Comparison of ENCODE assay signal across 1 cellular context in the genomic region with DNA sequence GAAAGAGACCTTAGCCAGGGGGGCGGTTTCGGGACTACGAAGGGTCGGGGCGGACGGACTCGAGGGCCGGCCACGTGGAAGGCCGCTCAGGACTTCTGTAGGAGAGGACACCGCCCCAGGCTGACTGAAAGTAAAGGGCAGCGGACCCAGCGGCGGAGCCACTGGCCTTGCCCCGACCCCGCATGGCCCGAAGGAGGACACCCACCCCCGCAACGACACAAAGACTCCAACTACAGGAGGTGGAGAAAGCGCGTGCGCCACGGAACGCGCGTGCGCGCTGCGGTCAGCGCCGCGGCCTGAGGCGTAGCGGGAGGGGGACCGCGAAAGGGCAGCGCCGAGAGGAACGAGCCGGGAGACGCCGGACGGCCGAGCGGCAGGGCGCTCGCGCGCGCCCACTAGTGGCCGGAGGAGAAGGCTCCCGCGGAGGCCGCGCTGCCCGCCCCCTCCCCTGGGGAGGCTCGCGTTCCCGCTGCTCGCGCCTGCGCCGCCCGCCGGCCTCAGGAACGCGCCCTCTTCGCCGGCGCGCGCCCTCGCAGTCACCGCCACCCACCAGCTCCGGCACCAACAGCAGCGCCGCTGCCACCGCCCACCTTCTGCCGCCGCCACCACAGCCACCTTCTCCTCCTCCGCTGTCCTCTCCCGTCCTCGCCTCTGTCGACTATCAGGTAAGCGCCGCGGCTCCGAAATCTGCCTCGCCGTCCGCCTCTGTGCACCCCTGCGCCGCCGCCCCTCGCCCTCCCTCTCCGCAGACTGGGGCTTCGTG.
A peak's percentile ranks its signal among the peaks of the same experiment; 100 is the strongest.
TF ChIP-seq lines count a peak whose summit lies in the region.

A gene (plus strand): TSS at position 533 of the 763 bp plus-strand sequence. CDS start 67,784 bp downstream, outside the sequence.

TF ChIP-seq in HepG2, 621 proteins besides CTCF, POLR2A, EP300 and RAD21 (continued from another document and continues in another):
- TF ChIP-seq, protein P1, sequence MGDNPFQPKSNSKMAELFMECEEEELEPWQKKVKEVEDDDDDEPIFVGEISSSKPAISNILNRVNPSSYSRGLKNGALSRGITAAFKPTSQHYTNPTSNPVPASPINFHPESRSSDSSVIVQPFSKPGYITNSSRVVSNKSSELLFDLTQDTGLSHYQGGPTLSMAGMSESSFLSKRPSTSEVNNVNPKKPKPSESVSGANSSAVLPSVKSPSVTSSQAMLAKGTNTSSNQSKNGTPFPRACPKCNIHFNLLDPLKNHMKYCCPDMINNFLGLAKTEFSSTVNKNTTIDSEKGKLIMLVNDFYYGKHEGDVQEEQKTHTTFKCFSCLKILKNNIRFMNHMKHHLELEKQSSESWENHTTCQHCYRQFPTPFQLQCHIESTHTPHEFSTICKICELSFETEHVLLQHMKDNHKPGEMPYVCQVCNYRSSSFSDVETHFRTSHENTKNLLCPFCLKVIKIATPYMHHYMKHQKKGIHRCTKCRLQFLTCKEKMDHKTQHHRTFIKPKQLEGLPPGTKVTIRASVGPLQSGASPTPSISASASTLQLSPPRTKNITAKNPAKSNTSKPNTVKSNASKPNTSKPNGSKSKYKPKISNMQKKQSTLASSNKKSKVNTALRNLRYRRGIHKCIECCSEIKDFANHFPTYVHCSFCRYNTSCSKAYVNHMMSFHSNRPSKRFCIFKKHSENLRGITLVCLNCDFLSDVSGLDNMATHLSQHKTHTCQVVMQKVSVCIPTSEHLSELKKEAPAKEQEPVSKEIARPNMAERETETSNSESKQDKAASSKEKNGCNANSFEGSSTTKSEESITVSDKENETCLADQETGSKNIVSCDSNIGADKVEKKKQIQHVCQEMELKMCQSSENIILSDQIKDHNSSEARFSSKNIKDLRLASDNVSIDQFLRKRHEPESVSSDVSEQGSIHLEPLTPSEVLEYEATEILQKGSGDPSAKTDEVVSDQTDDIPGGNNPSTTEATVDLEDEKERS (CRISPR knock-in tag; IDR thresholded peaks at IDR 0.05): no peak
- TF ChIP-seq, protein P2, sequence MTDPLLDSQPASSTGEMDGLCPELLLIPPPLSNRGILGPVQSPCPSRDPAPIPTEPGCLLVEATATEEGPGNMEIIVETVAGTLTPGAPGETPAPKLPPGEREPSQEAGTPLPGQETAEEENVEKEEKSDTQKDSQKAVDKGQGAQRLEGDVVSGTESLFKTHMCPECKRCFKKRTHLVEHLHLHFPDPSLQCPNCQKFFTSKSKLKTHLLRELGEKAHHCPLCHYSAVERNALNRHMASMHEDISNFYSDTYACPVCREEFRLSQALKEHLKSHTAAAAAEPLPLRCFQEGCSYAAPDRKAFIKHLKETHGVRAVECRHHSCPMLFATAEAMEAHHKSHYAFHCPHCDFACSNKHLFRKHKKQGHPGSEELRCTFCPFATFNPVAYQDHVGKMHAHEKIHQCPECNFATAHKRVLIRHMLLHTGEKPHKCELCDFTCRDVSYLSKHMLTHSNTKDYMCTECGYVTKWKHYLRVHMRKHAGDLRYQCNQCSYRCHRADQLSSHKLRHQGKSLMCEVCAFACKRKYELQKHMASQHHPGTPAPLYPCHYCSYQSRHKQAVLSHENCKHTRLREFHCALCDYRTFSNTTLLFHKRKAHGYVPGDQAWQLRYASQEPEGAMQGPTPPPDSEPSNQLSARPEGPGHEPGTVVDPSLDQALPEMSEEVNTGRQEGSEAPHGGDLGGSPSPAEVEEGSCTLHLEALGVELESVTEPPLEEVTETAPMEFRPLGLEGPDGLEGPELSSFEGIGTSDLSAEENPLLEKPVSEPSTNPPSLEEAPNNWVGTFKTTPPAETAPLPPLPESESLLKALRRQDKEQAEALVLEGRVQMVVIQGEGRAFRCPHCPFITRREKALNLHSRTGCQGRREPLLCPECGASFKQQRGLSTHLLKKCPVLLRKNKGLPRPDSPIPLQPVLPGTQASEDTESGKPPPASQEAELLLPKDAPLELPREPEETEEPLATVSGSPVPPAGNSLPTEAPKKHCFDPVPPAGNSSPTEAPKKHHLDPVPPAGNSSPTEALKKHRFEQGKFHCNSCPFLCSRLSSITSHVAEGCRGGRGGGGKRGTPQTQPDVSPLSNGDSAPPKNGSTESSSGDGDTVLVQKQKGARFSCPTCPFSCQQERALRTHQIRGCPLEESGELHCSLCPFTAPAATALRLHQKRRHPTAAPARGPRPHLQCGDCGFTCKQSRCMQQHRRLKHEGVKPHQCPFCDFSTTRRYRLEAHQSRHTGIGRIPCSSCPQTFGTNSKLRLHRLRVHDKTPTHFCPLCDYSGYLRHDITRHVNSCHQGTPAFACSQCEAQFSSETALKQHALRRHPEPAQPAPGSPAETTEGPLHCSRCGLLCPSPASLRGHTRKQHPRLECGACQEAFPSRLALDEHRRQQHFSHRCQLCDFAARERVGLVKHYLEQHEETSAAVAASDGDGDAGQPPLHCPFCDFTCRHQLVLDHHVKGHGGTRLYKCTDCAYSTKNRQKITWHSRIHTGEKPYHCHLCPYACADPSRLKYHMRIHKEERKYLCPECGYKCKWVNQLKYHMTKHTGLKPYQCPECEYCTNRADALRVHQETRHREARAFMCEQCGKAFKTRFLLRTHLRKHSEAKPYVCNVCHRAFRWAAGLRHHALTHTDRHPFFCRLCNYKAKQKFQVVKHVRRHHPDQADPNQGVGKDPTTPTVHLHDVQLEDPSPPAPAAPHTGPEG (CRISPR knock-in tag; IDR thresholded peaks at IDR 0.05): peak; percentile 78
- peak; percentile 95 for TF ChIP-seq ZIK1 (CRISPR knock-in tag; IDR thresholded peaks at IDR 0.05; ENCODE audit: borderline replicate concordance, low read depth)
- no peak for TF ChIP-seq ZNF460 (CRISPR knock-in tag; IDR thresholded peaks at IDR 0.05; ENCODE audit: borderline replicate concordance)
- TF ChIP-seq ZNF749 (CRISPR knock-in tag; IDR thresholded peaks at IDR 0.05; ENCODE audit: borderline replicate concordance): peak; percentile 81; the same call in 1 of the 2 replicates
- no peak for TF ChIP-seq SNAPC2 (CRISPR knock-in tag; IDR thresholded peaks at IDR 0.05)
- TF ChIP-seq RAD51 (IDR thresholded peaks at IDR 0.05; ENCODE audit: borderline replicate concordance): no peak
- TF ChIP-seq TP53 (CRISPR knock-in tag; conservative IDR thresholded peaks at IDR 0.05): no peak
- TF ChIP-seq, protein P3, sequence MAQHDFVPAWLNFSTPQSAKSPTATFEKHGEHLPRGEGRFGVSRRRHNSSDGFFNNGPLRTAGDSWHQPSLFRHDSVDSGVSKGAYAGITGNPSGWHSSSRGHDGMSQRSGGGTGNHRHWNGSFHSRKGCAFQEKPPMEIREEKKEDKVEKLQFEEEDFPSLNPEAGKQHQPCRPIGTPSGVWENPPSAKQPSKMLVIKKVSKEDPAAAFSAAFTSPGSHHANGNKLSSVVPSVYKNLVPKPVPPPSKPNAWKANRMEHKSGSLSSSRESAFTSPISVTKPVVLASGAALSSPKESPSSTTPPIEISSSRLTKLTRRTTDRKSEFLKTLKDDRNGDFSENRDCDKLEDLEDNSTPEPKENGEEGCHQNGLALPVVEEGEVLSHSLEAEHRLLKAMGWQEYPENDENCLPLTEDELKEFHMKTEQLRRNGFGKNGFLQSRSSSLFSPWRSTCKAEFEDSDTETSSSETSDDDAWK (CRISPR knock-in tag; IDR thresholded peaks at IDR 0.05): no peak
- peak; percentile 86 for TF ChIP-seq BRD4 (CRISPR knock-in tag; IDR thresholded peaks at IDR 0.05)
- no peak for TF ChIP-seq SRSF4 (IDR thresholded peaks at IDR 0.05; ENCODE audit: low read depth, low read length, poor library complexity, severe bottlenecking)
- TF ChIP-seq HHEX (CRISPR knock-in tag; IDR thresholded peaks at IDR 0.05): no peak
- TF ChIP-seq BRCA1 (CRISPR knock-in tag; IDR thresholded peaks at IDR 0.05): no peak
- peak; percentile 29; the same call in 1 of the 2 replicates for TF ChIP-seq IRF2 (CRISPR knock-in tag; IDR thresholded peaks at IDR 0.05)
- TF ChIP-seq, protein P4, sequence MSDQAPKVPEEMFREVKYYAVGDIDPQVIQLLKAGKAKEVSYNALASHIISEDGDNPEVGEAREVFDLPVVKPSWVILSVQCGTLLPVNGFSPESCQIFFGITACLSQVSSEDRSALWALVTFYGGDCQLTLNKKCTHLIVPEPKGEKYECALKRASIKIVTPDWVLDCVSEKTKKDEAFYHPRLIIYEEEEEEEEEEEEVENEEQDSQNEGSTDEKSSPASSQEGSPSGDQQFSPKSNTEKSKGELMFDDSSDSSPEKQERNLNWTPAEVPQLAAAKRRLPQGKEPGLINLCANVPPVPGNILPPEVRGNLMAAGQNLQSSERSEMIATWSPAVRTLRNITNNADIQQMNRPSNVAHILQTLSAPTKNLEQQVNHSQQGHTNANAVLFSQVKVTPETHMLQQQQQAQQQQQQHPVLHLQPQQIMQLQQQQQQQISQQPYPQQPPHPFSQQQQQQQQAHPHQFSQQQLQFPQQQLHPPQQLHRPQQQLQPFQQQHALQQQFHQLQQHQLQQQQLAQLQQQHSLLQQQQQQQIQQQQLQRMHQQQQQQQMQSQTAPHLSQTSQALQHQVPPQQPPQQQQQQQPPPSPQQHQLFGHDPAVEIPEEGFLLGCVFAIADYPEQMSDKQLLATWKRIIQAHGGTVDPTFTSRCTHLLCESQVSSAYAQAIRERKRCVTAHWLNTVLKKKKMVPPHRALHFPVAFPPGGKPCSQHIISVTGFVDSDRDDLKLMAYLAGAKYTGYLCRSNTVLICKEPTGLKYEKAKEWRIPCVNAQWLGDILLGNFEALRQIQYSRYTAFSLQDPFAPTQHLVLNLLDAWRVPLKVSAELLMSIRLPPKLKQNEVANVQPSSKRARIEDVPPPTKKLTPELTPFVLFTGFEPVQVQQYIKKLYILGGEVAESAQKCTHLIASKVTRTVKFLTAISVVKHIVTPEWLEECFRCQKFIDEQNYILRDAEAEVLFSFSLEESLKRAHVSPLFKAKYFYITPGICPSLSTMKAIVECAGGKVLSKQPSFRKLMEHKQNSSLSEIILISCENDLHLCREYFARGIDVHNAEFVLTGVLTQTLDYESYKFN (CRISPR knock-in tag; conservative IDR thresholded peaks at IDR 0.05): 0 out of 2 replicates have a peak, but pooled peaks have one; percentile 11
- no peak for TF ChIP-seq ZNF282 (IDR thresholded peaks at IDR 0.05; ENCODE audit: partially characterized antibody)
- TF ChIP-seq, protein P5, sequence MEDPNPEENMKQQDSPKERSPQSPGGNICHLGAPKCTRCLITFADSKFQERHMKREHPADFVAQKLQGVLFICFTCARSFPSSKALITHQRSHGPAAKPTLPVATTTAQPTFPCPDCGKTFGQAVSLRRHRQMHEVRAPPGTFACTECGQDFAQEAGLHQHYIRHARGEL (CRISPR knock-in tag; IDR thresholded peaks at IDR 0.05): no peak
- TF ChIP-seq MXI1 (IDR thresholded peaks at IDR 0.05; ENCODE audit: borderline replicate concordance, low read depth, low read length): peak; percentile 83; the same call in 2 of the 3 replicates
- no peak for TF ChIP-seq SCMH1 (CRISPR knock-in tag; IDR thresholded peaks at IDR 0.05; ENCODE audit: borderline replicate concordance)
- no peak for TF ChIP-seq PAWR (CRISPR knock-in tag; IDR thresholded peaks at IDR 0.05; ENCODE audit: borderline replicate concordance)
- TF ChIP-seq NR2F6 (IDR thresholded peaks at IDR 0.05): no peak
- TF ChIP-seq NR2F6 (CRISPR knock-in tag; IDR thresholded peaks at IDR 0.05): peak; percentile 23; the same call in 1 of the 2 replicates
- TF ChIP-seq CCDC6 (CRISPR knock-in tag; IDR thresholded peaks at IDR 0.05): no peak
- no peak for TF ChIP-seq ZNF543 (CRISPR knock-in tag; IDR thresholded peaks at IDR 0.05)
- TF ChIP-seq ZNF567 (CRISPR knock-in tag; IDR thresholded peaks at IDR 0.05; ENCODE audit: borderline replicate concordance): no peak
- TF ChIP-seq NR3C1 (CRISPR knock-in tag; IDR thresholded peaks at IDR 0.05): no peak
- peak; percentile 41 for TF ChIP-seq RFXAP (CRISPR knock-in tag; IDR thresholded peaks at IDR 0.05; ENCODE audit: borderline replicate concordance)
- TF ChIP-seq, protein P6, sequence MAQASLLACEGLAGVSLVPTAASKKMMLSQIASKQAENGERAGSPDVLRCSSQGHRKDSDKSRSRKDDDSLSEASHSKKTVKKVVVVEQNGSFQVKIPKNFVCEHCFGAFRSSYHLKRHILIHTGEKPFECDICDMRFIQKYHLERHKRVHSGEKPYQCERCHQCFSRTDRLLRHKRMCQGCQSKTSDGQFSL (CRISPR knock-in tag; IDR thresholded peaks at IDR 0.05): no peak
- no peak for TF ChIP-seq CHCHD3 (CRISPR knock-in tag; IDR thresholded peaks at IDR 0.05)
- TF ChIP-seq, protein P7, sequence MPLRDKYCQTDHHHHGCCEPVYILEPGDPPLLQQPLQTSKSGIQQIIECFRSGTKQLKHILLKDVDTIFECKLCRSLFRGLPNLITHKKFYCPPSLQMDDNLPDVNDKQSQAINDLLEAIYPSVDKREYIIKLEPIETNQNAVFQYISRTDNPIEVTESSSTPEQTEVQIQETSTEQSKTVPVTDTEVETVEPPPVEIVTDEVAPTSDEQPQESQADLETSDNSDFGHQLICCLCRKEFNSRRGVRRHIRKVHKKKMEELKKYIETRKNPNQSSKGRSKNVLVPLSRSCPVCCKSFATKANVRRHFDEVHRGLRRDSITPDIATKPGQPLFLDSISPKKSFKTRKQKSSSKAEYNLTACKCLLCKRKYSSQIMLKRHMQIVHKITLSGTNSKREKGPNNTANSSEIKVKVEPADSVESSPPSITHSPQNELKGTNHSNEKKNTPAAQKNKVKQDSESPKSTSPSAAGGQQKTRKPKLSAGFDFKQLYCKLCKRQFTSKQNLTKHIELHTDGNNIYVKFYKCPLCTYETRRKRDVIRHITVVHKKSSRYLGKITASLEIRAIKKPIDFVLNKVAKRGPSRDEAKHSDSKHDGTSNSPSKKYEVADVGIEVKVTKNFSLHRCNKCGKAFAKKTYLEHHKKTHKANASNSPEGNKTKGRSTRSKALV (CRISPR knock-in tag; IDR thresholded peaks at IDR 0.05): peak; percentile 61
- TF ChIP-seq, protein P8, sequence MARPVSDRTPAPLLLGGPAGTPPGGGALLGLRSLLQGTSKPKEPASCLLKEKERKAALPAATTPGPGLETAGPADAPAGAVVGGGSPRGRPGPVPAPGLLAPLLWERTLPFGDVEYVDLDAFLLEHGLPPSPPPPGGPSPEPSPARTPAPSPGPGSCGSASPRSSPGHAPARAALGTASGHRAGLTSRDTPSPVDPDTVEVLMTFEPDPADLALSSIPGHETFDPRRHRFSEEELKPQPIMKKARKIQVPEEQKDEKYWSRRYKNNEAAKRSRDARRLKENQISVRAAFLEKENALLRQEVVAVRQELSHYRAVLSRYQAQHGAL (CRISPR knock-in tag; IDR thresholded peaks at IDR 0.05; ENCODE audit: not compliant biosample characterization): no peak
- TF ChIP-seq REPIN1 (CRISPR knock-in tag; IDR thresholded peaks at IDR 0.05; ENCODE audit: borderline replicate concordance, low read depth): no peak
- peak; percentile 97 for TF ChIP-seq MAZ (IDR thresholded peaks at IDR 0.05; ENCODE audit: borderline replicate concordance, low read depth, low read length)
- TF ChIP-seq MAZ (CRISPR knock-in tag; IDR thresholded peaks at IDR 0.05; ENCODE audit: low read depth): peak; percentile 99
- TF ChIP-seq ZNF10 (CRISPR knock-in tag; IDR thresholded peaks at IDR 0.05; ENCODE audit: borderline replicate concordance, low read depth): no peak
- peak; percentile 87; the same call in 1 of the 2 replicates for TF ChIP-seq NFKB2 (CRISPR knock-in tag; IDR thresholded peaks at IDR 0.05; ENCODE audit: borderline replicate concordance)
- TF ChIP-seq, protein P9, sequence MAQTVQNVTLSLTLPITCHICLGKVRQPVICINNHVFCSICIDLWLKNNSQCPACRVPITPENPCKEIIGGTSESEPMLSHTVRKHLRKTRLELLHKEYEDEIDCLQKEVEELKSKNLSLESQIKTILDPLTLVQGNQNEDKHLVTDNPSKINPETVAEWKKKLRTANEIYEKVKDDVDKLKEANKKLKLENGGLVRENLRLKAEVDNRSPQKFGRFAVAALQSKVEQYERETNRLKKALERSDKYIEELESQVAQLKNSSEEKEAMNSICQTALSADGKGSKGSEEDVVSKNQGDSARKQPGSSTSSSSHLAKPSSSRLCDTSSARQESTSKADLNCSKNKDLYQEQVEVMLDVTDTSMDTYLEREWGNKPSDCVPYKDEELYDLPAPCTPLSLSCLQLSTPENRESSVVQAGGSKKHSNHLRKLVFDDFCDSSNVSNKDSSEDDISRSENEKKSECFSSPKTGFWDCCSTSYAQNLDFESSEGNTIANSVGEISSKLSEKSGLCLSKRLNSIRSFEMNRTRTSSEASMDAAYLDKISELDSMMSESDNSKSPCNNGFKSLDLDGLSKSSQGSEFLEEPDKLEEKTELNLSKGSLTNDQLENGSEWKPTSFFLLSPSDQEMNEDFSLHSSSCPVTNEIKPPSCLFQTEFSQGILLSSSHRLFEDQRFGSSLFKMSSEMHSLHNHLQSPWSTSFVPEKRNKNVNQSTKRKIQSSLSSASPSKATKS (CRISPR knock-in tag; IDR thresholded peaks at IDR 0.05): no peak
